7 cellular contexts compared by ENCODE assay signal in the genomic region with DNA sequence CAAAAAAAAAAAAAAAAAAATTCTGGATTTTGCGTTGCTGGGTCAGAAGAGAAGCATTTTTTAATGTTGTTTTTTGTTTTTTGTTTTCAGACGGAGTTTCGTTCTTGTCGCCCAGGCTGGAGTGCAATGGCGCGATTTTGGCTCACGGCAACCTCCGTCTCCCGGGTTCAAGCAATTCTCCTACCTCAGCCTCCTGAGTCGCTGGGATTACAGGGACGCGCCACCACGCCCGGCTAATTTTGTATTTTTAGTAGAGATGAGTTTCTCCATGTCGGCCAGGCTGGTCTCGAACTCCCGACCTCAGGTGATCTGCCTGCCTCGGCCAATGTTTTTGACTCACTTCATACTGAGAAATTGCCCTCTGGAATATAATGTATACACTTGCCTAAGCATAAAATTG.
"Had no signal": no experiment of that assay in that cellular context is flagged by ENCODE, and none has a peak within 500 bp of the region (broad histone marks: within the 10 kb centered on the region; RNA-seq: fewer than 3 reads in every experiment).

No MANE protein-coding gene starts in this region.

- H3K4me1 Mint-ChIP-seq: IgD-negative memory B cell had no signal

- DNase-seq: IMR-90, KBM-7, KG1 had no signal

- H3K4me3 ChIP-seq: K562 had no signal

- H3K27me3 Mint-ChIP-seq: IgD-negative memory B cell had no signal

- H3K27ac ChIP-seq: HL-60 had no signal

- H3K27ac Mint-ChIP-seq: IgD-negative memory B cell had no signal

- H3K4me3 Mint-ChIP-seq: IgD-negative memory B cell had no signal

- H3K9me3 Mint-ChIP-seq: IgD-negative memory B cell had no signal

- ATAC-seq: HepG2, K562 had no signal
